ENCODE assay signal across 8 cellular contexts in genomic region chr11:123755344-123755743, GRCh38. TPM values are rescaled to one million over a fixed set of nuclear protein-coding genes. Genes with fewer than 3 reads are reported as not detected.
"Had no signal": no experiment of that assay in that cellular context is flagged by ENCODE, and none has a peak within 500 bp of the region (broad histone marks: within the 10 kb centered on the region; RNA-seq: fewer than 3 reads in every experiment).

No MANE protein-coding gene starts in this region.

- DNase-seq: H9, HCEC 1CT had no signal

- H3K9me3 Mint-ChIP-seq: IgD-negative memory B cell had no signal

- H3K27ac ChIP-seq: HL-60 had no signal

- H3K27ac Mint-ChIP-seq: GM23338, IgD-negative memory B cell had no signal

- H3K36me3 Mint-ChIP-seq: IgD-negative memory B cell had no signal

- H3K4me3 ChIP-seq: GM23338 had no signal

- H3K4me3 Mint-ChIP-seq: GM23338, H9, IgD-negative memory B cell had no signal

- ATAC-seq: GM23338, HepG2 had no signal

RNA-seq across cellular contexts. Expression of gene OR6X1, which starts 1.0 kb away (rescaled TPM):
- total RNA-seq: GM23338, H1, H9, HepG2, HT1080 had no signal

RNA-seq across cellular contexts. Expression of gene OR6M1, which starts 50.8 kb away (rescaled TPM):
- total RNA-seq: GM23338, H1, H9, HepG2, HT1080 had no signal
